Comparison of ENCODE assay signal across 2 cellular contexts in the genomic region with DNA sequence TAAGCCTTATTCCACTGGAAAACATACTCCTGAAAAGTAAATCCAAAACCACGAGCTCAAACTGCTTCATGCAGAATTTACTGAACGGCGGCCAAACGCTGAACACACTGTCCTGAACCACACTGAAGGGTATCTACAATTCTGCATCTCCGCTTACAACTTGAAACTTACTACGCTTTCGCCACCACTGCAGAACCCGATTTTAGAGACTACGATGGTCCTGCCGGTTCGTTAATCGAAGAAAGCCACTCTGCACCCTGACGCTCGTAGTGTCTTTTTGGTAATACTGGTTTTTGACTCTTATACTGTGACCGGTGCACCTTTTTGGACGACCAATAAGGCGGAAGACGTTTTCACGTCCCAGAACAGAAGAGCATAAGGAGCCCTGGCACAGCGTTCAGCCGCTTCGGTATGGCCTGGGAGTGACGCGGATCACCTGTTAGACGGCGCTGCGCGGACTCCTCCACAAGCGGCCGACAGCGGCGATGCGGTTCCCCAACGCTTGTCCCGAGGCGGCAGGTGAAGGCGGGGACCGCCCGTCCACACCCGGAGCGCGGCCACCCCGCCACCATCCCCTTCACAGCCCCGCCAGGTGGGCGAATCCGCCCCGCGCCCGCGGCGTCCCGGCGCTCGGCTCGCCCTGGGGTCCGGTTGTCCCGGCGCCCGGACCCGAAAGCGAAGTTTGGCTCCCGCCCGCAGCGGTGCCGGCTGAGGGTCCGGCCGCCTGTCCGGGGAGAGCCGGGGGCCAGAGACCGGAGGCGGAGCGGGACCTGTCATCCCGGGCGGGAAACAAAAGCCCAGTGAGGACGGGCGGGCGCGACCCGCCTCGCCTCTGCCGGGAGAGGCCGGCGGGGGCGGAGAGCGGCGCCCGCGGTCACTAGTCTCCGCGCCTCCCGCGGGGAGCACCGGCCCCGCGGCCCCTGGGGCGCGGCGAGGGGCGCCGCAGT.
A peak's percentile ranks its signal among the peaks of the same experiment; 100 is the strongest.
TF ChIP-seq lines count a peak whose summit lies in the region.

No MANE protein-coding gene starts in this region.

TF ChIP-seq in HEK293, 187 proteins besides CTCF, POLR2A, EP300 and RAD21 (continued from another document and continues in another):
- TF ChIP-seq, protein P1, sequence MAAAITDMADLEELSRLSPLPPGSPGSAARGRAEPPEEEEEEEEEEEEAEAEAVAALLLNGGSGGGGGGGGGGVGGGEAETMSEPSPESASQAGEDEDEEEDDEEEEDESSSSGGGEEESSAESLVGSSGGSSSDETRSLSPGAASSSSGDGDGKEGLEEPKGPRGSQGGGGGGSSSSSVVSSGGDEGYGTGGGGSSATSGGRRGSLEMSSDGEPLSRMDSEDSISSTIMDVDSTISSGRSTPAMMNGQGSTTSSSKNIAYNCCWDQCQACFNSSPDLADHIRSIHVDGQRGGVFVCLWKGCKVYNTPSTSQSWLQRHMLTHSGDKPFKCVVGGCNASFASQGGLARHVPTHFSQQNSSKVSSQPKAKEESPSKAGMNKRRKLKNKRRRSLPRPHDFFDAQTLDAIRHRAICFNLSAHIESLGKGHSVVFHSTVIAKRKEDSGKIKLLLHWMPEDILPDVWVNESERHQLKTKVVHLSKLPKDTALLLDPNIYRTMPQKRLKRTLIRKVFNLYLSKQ (tag by site-specific recombination; IDR thresholded peaks at IDR 0.05; ENCODE audit: borderline replicate concordance) = no peak
- TF ChIP-seq ZNF211 (tag by site-specific recombination; IDR thresholded peaks at IDR 0.05; ENCODE audit: low read depth) (no peak), MEIS1 (CRISPR knock-in tag; IDR thresholded peaks at IDR 0.05; ENCODE audit: borderline replicate concordance) (no peak), ZNF292 (tag by site-specific recombination; IDR thresholded peaks at IDR 0.05; ENCODE audit: borderline replicate concordance, low read depth) (no peak), ZNF157 (tag by site-specific recombination; IDR thresholded peaks at IDR 0.05) (no peak), SP3 (tag by site-specific recombination; IDR thresholded peaks at IDR 0.05) (peak; percentile 34; the same call in 1 of the 2 replicates), ZBTB7A (tag by site-specific recombination; IDR thresholded peaks at IDR 0.05; ENCODE audit: low read depth) (no peak), ZNF354C (tag by site-specific recombination; IDR thresholded peaks at IDR 0.05; ENCODE audit: borderline replicate concordance, low read depth) (no peak), REPIN1 (tag by site-specific recombination; IDR thresholded peaks at IDR 0.05; ENCODE audit: low read depth) (no peak), ZBTB8A (tag by site-specific recombination; IDR thresholded peaks at IDR 0.05) (peak; percentile 75), ZBTB21 (tag by site-specific recombination; IDR thresholded peaks at IDR 0.05) (0 out of 2 replicates have a peak, but pooled peaks have one; percentile 10), SP7 (tag by site-specific recombination; IDR thresholded peaks at IDR 0.05) (0 out of 2 replicates have a peak, but pooled peaks have one; percentile 48)
- TF ChIP-seq, protein P2, sequence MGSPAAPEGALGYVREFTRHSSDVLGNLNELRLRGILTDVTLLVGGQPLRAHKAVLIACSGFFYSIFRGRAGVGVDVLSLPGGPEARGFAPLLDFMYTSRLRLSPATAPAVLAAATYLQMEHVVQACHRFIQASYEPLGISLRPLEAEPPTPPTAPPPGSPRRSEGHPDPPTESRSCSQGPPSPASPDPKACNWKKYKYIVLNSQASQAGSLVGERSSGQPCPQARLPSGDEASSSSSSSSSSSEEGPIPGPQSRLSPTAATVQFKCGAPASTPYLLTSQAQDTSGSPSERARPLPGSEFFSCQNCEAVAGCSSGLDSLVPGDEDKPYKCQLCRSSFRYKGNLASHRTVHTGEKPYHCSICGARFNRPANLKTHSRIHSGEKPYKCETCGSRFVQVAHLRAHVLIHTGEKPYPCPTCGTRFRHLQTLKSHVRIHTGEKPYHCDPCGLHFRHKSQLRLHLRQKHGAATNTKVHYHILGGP (tag by site-specific recombination; IDR thresholded peaks at IDR 0.05) = no peak
- TF ChIP-seq, protein P3, sequence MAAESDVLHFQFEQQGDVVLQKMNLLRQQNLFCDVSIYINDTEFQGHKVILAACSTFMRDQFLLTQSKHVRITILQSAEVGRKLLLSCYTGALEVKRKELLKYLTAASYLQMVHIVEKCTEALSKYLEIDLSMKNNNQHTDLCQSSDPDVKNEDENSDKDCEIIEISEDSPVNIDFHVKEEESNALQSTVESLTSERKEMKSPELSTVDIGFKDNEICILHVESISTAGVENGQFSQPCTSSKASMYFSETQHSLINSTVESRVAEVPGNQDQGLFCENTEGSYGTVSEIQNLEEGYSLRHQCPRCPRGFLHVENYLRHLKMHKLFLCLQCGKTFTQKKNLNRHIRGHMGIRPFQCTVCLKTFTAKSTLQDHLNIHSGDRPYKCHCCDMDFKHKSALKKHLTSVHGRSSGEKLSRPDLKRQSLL (tag by site-specific recombination; IDR thresholded peaks at IDR 0.05) = no peak
- TF ChIP-seq, protein P4, sequence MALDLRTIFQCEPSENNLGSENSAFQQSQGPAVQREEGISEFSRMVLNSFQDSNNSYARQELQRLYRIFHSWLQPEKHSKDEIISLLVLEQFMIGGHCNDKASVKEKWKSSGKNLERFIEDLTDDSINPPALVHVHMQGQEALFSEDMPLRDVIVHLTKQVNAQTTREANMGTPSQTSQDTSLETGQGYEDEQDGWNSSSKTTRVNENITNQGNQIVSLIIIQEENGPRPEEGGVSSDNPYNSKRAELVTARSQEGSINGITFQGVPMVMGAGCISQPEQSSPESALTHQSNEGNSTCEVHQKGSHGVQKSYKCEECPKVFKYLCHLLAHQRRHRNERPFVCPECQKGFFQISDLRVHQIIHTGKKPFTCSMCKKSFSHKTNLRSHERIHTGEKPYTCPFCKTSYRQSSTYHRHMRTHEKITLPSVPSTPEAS (tag by site-specific recombination; IDR thresholded peaks at IDR 0.05) = no peak
- TF ChIP-seq, protein P5, sequence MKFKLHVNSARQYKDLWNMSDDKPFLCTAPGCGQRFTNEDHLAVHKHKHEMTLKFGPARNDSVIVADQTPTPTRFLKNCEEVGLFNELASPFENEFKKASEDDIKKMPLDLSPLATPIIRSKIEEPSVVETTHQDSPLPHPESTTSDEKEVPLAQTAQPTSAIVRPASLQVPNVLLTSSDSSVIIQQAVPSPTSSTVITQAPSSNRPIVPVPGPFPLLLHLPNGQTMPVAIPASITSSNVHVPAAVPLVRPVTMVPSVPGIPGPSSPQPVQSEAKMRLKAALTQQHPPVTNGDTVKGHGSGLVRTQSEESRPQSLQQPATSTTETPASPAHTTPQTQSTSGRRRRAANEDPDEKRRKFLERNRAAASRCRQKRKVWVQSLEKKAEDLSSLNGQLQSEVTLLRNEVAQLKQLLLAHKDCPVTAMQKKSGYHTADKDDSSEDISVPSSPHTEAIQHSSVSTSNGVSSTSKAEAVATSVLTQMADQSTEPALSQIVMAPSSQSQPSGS (tag by site-specific recombination; IDR thresholded peaks at IDR 0.05; ENCODE audit: low read depth) = no peak
- TF ChIP-seq, protein P6, sequence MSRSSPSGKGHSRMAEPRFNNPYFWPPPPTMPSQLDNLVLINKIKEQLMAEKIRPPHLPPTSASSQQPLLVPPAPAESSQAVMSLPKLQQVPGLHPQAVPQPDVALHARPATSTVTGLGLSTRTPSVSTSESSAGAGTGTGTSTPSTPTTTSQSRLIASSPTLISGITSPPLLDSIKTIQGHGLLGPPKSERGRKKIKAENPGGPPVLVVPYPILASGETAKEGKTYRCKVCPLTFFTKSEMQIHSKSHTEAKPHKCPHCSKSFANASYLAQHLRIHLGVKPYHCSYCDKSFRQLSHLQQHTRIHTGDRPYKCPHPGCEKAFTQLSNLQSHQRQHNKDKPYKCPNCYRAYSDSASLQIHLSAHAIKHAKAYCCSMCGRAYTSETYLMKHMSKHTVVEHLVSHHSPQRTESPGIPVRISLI (tag by site-specific recombination; IDR thresholded peaks at IDR 0.05) = no peak

TF ChIP-seq in WTC11, 78 proteins besides CTCF, POLR2A, EP300 and RAD21 (continued from another document):
- TF ChIP-seq, protein P7, sequence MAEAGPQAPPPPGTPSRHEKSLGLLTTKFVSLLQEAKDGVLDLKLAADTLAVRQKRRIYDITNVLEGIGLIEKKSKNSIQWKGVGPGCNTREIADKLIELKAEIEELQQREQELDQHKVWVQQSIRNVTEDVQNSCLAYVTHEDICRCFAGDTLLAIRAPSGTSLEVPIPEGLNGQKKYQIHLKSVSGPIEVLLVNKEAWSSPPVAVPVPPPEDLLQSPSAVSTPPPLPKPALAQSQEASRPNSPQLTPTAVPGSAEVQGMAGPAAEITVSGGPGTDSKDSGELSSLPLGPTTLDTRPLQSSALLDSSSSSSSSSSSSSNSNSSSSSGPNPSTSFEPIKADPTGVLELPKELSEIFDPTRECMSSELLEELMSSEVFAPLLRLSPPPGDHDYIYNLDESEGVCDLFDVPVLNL (CRISPR knock-in tag; IDR thresholded peaks at IDR 0.05; ENCODE audit: borderline replicate concordance, low read depth) = no peak
- TF ChIP-seq ZNF232 (CRISPR knock-in tag; IDR thresholded peaks at IDR 0.05) = peak; percentile 64; the same call in 1 of the 2 replicates
- TF ChIP-seq, protein P8, sequence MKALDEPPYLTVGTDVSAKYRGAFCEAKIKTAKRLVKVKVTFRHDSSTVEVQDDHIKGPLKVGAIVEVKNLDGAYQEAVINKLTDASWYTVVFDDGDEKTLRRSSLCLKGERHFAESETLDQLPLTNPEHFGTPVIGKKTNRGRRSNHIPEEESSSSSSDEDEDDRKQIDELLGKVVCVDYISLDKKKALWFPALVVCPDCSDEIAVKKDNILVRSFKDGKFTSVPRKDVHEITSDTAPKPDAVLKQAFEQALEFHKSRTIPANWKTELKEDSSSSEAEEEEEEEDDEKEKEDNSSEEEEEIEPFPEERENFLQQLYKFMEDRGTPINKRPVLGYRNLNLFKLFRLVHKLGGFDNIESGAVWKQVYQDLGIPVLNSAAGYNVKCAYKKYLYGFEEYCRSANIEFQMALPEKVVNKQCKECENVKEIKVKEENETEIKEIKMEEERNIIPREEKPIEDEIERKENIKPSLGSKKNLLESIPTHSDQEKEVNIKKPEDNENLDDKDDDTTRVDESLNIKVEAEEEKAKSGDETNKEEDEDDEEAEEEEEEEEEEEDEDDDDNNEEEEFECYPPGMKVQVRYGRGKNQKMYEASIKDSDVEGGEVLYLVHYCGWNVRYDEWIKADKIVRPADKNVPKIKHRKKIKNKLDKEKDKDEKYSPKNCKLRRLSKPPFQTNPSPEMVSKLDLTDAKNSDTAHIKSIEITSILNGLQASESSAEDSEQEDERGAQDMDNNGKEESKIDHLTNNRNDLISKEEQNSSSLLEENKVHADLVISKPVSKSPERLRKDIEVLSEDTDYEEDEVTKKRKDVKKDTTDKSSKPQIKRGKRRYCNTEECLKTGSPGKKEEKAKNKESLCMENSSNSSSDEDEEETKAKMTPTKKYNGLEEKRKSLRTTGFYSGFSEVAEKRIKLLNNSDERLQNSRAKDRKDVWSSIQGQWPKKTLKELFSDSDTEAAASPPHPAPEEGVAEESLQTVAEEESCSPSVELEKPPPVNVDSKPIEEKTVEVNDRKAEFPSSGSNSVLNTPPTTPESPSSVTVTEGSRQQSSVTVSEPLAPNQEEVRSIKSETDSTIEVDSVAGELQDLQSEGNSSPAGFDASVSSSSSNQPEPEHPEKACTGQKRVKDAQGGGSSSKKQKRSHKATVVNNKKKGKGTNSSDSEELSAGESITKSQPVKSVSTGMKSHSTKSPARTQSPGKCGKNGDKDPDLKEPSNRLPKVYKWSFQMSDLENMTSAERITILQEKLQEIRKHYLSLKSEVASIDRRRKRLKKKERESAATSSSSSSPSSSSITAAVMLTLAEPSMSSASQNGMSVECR (CRISPR knock-in tag; IDR thresholded peaks at IDR 0.05; ENCODE audit: borderline replicate concordance) = peak; percentile 58; the same call in 1 of the 2 replicates
- TF ChIP-seq, protein P9, sequence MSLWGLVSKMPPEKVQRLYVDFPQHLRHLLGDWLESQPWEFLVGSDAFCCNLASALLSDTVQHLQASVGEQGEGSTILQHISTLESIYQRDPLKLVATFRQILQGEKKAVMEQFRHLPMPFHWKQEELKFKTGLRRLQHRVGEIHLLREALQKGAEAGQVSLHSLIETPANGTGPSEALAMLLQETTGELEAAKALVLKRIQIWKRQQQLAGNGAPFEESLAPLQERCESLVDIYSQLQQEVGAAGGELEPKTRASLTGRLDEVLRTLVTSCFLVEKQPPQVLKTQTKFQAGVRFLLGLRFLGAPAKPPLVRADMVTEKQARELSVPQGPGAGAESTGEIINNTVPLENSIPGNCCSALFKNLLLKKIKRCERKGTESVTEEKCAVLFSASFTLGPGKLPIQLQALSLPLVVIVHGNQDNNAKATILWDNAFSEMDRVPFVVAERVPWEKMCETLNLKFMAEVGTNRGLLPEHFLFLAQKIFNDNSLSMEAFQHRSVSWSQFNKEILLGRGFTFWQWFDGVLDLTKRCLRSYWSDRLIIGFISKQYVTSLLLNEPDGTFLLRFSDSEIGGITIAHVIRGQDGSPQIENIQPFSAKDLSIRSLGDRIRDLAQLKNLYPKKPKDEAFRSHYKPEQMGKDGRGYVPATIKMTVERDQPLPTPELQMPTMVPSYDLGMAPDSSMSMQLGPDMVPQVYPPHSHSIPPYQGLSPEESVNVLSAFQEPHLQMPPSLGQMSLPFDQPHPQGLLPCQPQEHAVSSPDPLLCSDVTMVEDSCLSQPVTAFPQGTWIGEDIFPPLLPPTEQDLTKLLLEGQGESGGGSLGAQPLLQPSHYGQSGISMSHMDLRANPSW (CRISPR knock-in tag; conservative IDR thresholded peaks at IDR 0.05; ENCODE audit: low read depth) = no peak
